Comparison of ENCODE assay signal across 8 cellular contexts in genomic region chr1:66446261-66447001, GRCh38.
DNase-seq lines count a peak whose midpoint lies in the region; ATAC-seq and TF ChIP-seq lines count a peak whose summit lies in the region.

No MANE protein-coding gene starts in this region.

- peak; percentile 72 for TF ChIP-seq CTCF in AG09309 (IDR thresholded peaks at IDR 0.05; ENCODE audit: control insufficient read depth, insufficient read depth, low read depth, low read length, missing control alignments)
- peak; percentile 62 for TF ChIP-seq CTCF in GM12874 (IDR thresholded peaks at IDR 0.05; ENCODE audit: insufficient read depth, low read depth, low read length)
- peak; percentile 94 for TF ChIP-seq CTCF in liver (IDR thresholded peaks at IDR 0.05; ENCODE audit: low read depth, low read length, missing input control)
- peak; percentile 82 to 97 for TF ChIP-seq CTCF in tibial artery (IDR thresholded peaks at IDR 0.05)

- H3K9ac ChIP-seq in liver (ENCODE audit: low read depth in 1 of 2, low read length in 2 of 2), result no peak overlapping the region

- H3K27ac ChIP-seq in cingulate gyrus (ENCODE audit: low read depth, low read length) (peak overlapping the region; percentile 82), liver (ENCODE audit: low read depth in 1 of 2, low read length in 2 of 2) (no peak overlapping the region), tibial artery (peak overlapping the region; percentile 38 to 74)

- H3K4me3 ChIP-seq in AG09309 (ENCODE audit: control insufficient read depth, low read depth, low read length), result no peak overlapping the region
- H3K4me3 ChIP-seq in liver (ENCODE audit: low read depth in 1 of 3, low read length in 3 of 3), result no peak overlapping the region
- no peak overlapping the region for H3K4me3 ChIP-seq in tibial artery

- H3K9me3 ChIP-seq in liver (ENCODE audit: control insufficient read depth in 4 of 4, low read length in 3 of 4), result no peaks in the 10 kb centered on the region
- no peaks in the 10 kb centered on the region for H3K9me3 ChIP-seq in tibial artery

- WGBS in liver, result 16% methylated on average over 8 of the region's 8 CpGs

- peak; percentile 51 for ATAC-seq in HG02642 (IDR thresholded peaks at IDR 0.05; ENCODE audit: poor library complexity, unreplicated experiment)
- ATAC-seq in SK-N-SH treated with all-trans-retinoic acid at 6 μM for 48 hours, result peak; percentile 70

- intact Hi-C loops in tibial artery (cut with DNase I; ENCODE audit: low total_unique reads), result loop anchor here (2.0 to 10.0 kb wide), 4 partner anchors 56 to 278 kb away; no protein-coding TSS in a partner anchor

- no peaks in the 10 kb centered on the region for H3K27me3 ChIP-seq in liver (ENCODE audit: control insufficient read depth in 4 of 4, insufficient read depth in 4 of 4, low read length in 3 of 4)
- no peaks in the 10 kb centered on the region for H3K27me3 ChIP-seq in tibial artery

- H3K36me3 ChIP-seq in liver (ENCODE audit: control insufficient read depth in 4 of 4, insufficient read depth in 3 of 4, low read depth in 1 of 4, low read length in 3 of 4) (no peaks in the 10 kb centered on the region), tibial artery (no peaks in the 10 kb centered on the region)

- H3K4me1 ChIP-seq in liver (ENCODE audit: control insufficient read depth in 4 of 4, insufficient read depth in 4 of 4, low read length in 3 of 4) (no peaks in the 10 kb centered on the region), tibial artery (peaks cover 0 to 49% (median 17%) of the 10 kb centered on the region in 4 donors)

- TF ChIP-seq RAD21 in liver (IDR thresholded peaks at IDR 0.05), result peak; percentile 99

- peak; percentile 39 for DNase-seq in AG09309 (ENCODE audit: low read depth)
- DNase-seq in NCI-H1092 (lab: John Stamatoyannopoulos, UW), result peak; percentile 13
- DNase-seq in tibial artery, result no peak

TF ChIP-seq in SK-N-SH treated with all-trans-retinoic acid at 6 μM for 48 hours, 23 proteins besides CTCF, POLR2A, EP300 and RAD21:
- TF ChIP-seq ZNF70 (CRISPR knock-in tag; IDR thresholded peaks at IDR 0.05), result no peak
- TF ChIP-seq BACH2 (CRISPR knock-in tag; IDR thresholded peaks at IDR 0.05; ENCODE audit: borderline replicate concordance), result no peak
- peak; percentile 64; the same call in 1 of the 2 replicates for TF ChIP-seq SNAI2 (CRISPR knock-in tag; IDR thresholded peaks at IDR 0.05)
- no peak for TF ChIP-seq TOX (CRISPR knock-in tag; IDR thresholded peaks at IDR 0.05; ENCODE audit: borderline replicate concordance)
- 0 out of 2 replicates have a peak, but pooled peaks have one; percentile 37 for TF ChIP-seq TSHZ2 (CRISPR knock-in tag; IDR thresholded peaks at IDR 0.05)

TF ChIP-seq in liver, 16 proteins besides CTCF, POLR2A, EP300 and RAD21:
- TF ChIP-seq HNF4A (conservative IDR thresholded peaks at IDR 0.05) (no peak), TAF1 (conservative IDR thresholded peaks at IDR 0.05) (no peak), YY1 (IDR thresholded peaks at IDR 0.05) (peak; percentile 93)
TF ChIP-seq in liver: peak in this region for 1.

Comparison
In these comparisons a context has a peak if more than half of its experiments do, and no peak if none do; other contexts are left out.
1. DNase-seq: peak in AG09309 (single experiment) and NCI-H1092 (single experiment); none in tibial artery (0 of 2).
2. H3K27ac ChIP-seq: peak in cingulate gyrus (single experiment) and tibial artery (2 of 2); none in liver (0 of 2).
3. Peak in every context shown above with its lines, with median percentiles within 50 percentile points of each other: CTCF ChIP-seq.